In genomic region chr11:114059278-114059983, GRCh38 we compare ENCODE assay signal across 8 cellular contexts. TPM values are rescaled to one million over a fixed set of nuclear protein-coding genes. Genes with fewer than 3 reads are reported as not detected.
A peak's percentile ranks its signal among the peaks of the same experiment; 100 is the strongest.
DNase-seq lines count a peak whose midpoint lies in the region; ATAC-seq and TF ChIP-seq lines count a peak whose summit lies in the region.

Gene ZBTB16, plus strand, starts transcription at chr11:114059711. Its CDS starts 3,590 bp downstream, at chr11:114063301.

- peak; percentile 37 for DNase-seq in GM23248
- peak; percentile 19 for DNase-seq in NCI-H82 treated with DMSO at 0.1 percent for 48 hours (lab: John Stamatoyannopoulos, UW; ENCODE audit: unreplicated experiment)
- DNase-seq in activated effector memory CD4-positive, alpha-beta T cell treated with Interleukin-2 at 50 U/mL for 16 hours, result peak; percentile 46
- peak; percentile 80 for DNase-seq in fibroblast of mammary gland (ENCODE audit: low read depth)
- peak; percentile 37 to 72 (median 58) for DNase-seq in naive thymus-derived CD4-positive, alpha-beta T cell

- 0 to 2% methylated on average over 35 to 55 of the region's 71 CpGs for WGBS in GM23248 (ENCODE audit: low coverage in 1 of 2, low lambda C conversion rate in 2 of 2, missing lambda C conversion rate in 2 of 2), 2 experiments

- peak within 1 kb of the TSS; percentile 74 for H3K4me3 ChIP-seq in GM23248
- peak within 1 kb of the TSS; percentile 87 for H3K4me3 ChIP-seq in fibroblast of mammary gland (ENCODE audit: control insufficient read depth, low read depth, low read length)
- peak within 1 kb of the TSS; percentile 70 for H3K4me3 ChIP-seq in naive thymus-derived CD4-positive, alpha-beta T cell (ENCODE audit: low read length)

- no peaks in the 10 kb centered on the region for H3K9me3 Mint-ChIP-seq in naive thymus-derived CD4-positive, alpha-beta T cell

- peaks cover 16 to 76% (median 24%) of the 10 kb centered on the region in 5 donors for H3K27me3 Mint-ChIP-seq in naive thymus-derived CD4-positive, alpha-beta T cell

- H4K20me1 ChIP-seq in GM23248 (ENCODE audit: insufficient read depth), result no peaks in the 10 kb centered on the region

- H3K9ac ChIP-seq in GM23248, result no peak within 1 kb of the TSS

- H3K9me2 ChIP-seq in GM23248 (ENCODE audit: insufficient read depth), result no peaks in the 10 kb centered on the region

- H3F3A ChIP-seq in GM23248 (ENCODE audit: insufficient read depth), result no peaks in the 10 kb centered on the region

- peak within 1 kb of the TSS; percentile 81 for H2AFZ ChIP-seq in GM23248

- POLR2A ChIA-PET in naive thymus-derived CD4-positive, alpha-beta T cell (lab: Charles Lee), result interaction anchor here (0.8 to 3.5 kb wide), 6 partner anchors 98 to 134 kb away, joined by 3 to 18 read pairs (median 4); no protein-coding TSS in a partner anchor

- H3K9me3 ChIP-seq in GM23248 (ENCODE audit: low read depth), result no peaks in the 10 kb centered on the region
- no peaks in the 10 kb centered on the region for H3K9me3 ChIP-seq in naive thymus-derived CD4-positive, alpha-beta T cell (ENCODE audit: control insufficient read depth in 2 of 3, low read length in 3 of 3)

- ATAC-seq in naive thymus-derived CD4-positive, alpha-beta T cell, result peak; percentile 74
- ATAC-seq in HG03025 (IDR thresholded peaks at IDR 0.05; ENCODE audit: low FRiP score, unreplicated experiment) (no peak), HG03097 (IDR thresholded peaks at IDR 0.05; ENCODE audit: low FRiP score, unreplicated experiment) (no peak)

- TF ChIP-seq CTCF in fibroblast of mammary gland (conservative IDR thresholded peaks at IDR 0.05; ENCODE audit: control insufficient read depth, insufficient read depth, low read depth, low read length), result peak; percentile 30

- peak within 1 kb of the TSS in 8 of 9 donors; percentile 21 to 81 (median 55) for H3K27ac Mint-ChIP-seq in naive thymus-derived CD4-positive, alpha-beta T cell

- H3K4me2 ChIP-seq in GM23248 (ENCODE audit: unreplicated experiment), result peak within 1 kb of the TSS; percentile 79

- peaks cover 0 to 10% (median 7%) of the 10 kb centered on the region in 7 donors for H3K4me1 Mint-ChIP-seq in naive thymus-derived CD4-positive, alpha-beta T cell

- no peaks in the 10 kb centered on the region for H3K36me3 ChIP-seq in GM23248 (ENCODE audit: low read depth)
- no peaks in the 10 kb centered on the region for H3K36me3 ChIP-seq in naive thymus-derived CD4-positive, alpha-beta T cell (ENCODE audit: control insufficient read depth in 2 of 3, insufficient read depth in 3 of 3, low read length in 3 of 3)

- CTCF ChIA-PET in naive thymus-derived CD4-positive, alpha-beta T cell (lab: Charles Lee), result interaction anchor here (1.3 to 2.7 kb wide), 4 partner anchors 101 to 128 kb away, joined by 3 to 10 read pairs (median 6); no protein-coding TSS in a partner anchor

- H3K36me3 Mint-ChIP-seq in naive thymus-derived CD4-positive, alpha-beta T cell, result peaks cover 0 to 1% (median 0%) of the 10 kb centered on the region in 5 donors

- peaks cover 37% of the 10 kb centered on the region for H3K27me3 ChIP-seq in GM23248 (replicated peaks; ENCODE audit: insufficient read depth)
- H3K27me3 ChIP-seq in naive thymus-derived CD4-positive, alpha-beta T cell (ENCODE audit: control insufficient read depth in 2 of 2, insufficient read depth in 2 of 2, low read length in 2 of 2), result no peaks in the 10 kb centered on the region

- no peaks in the 10 kb centered on the region for H3K79me2 ChIP-seq in GM23248 (ENCODE audit: insufficient read depth)

- H3K27ac ChIP-seq in GM23248 (no peak within 1 kb of the TSS), temporal lobe (ENCODE audit: low read depth, low read length) (peak within 1 kb of the TSS; percentile 92)
- peak within 1 kb of the TSS; percentile 14 for H3K27ac ChIP-seq in naive thymus-derived CD4-positive, alpha-beta T cell (ENCODE audit: low read depth, low read length)

- in situ Hi-C loops in GM23248 (cut with MboI), result no loop called here

- peak within 1 kb of the TSS; percentile 89 to 95 (median 92) for H3K4me3 Mint-ChIP-seq in naive thymus-derived CD4-positive, alpha-beta T cell

- intact Hi-C loops in naive thymus-derived CD4-positive, alpha-beta T cell (cut with micrococcal nuclease), result loop anchor here (1.0 to 10.0 kb wide), 12 partner anchors 23 to 380 kb away; partner anchors contain the start of genes C11orf71 (in 1 of the 2), RBM7 (in 1 of the 2) and REXO2 (in 1 of the 2)

- no peaks in the 10 kb centered on the region for H3K4me1 ChIP-seq in GM23248 (ENCODE audit: insufficient read depth)
- H3K4me1 ChIP-seq in naive thymus-derived CD4-positive, alpha-beta T cell (ENCODE audit: control insufficient read depth in 2 of 2, insufficient read depth in 2 of 2, low read length in 2 of 2), result peaks cover 0 to 10% of the 10 kb centered on the region in 2 donors

RNA-seq across cellular contexts. Expression of gene ZBTB16, which starts in this region (rescaled TPM):
- total RNA-seq in GM23248 (2014; rRNA removed; shearing (Covaris generic)), result not detected in 2 replicates
- not detected in 2 replicates for polyA plus RNA-seq in GM23248 (2016; fragmentation: Nextera tagmentation; extraction: Ambion mirVana)
- total RNA-seq in naive thymus-derived CD4-positive, alpha-beta T cell, result 10 to 100 TPM in 2 of 5 experiments, 1 to 10 TPM in 3; 3.0 to 22.1 (median 7.2) TPM
- 10 to 100 TPM in 1 of 2 donors, 1 to 10 TPM in 1; 3.0 to 15.4 TPM for polyA plus RNA-seq in naive thymus-derived CD4-positive, alpha-beta T cell
- total RNA-seq in temporal lobe, result 8.4 TPM

Comparison
In these comparisons a context has a peak if more than half of its experiments do, and no peak if none do; other contexts are left out.
1. Peak in DNase-seq, H3K4me3 ChIP-seq and H3K4me2 ChIP-seq in GM23248; RNA of the gene not detected or under 1 TPM.
2. DNase-seq: peak in every context shown above with its lines; median percentile 80 in fibroblast of mammary gland; 58 in naive thymus-derived CD4-positive, alpha-beta T cell; 46 in activated effector memory CD4-positive, alpha-beta T cell treated with Interleukin-2 at 50 U/mL for 16 hours; 37 in GM23248; 19 in NCI-H82 treated with DMSO at 0.1 percent for 48 hours.